Comparison of ENCODE assay signal across 1 cellular context in genomic region chr1:93959413-93959812, GRCh38.
TF ChIP-seq lines count a peak whose summit lies in the region.

No MANE protein-coding gene starts in this region.

TF ChIP-seq in SK-N-SH, 30 proteins besides CTCF, POLR2A, EP300 and RAD21 (continued from another document):
- TF ChIP-seq REST (IDR thresholded peaks at IDR 0.05; ENCODE audit: low read depth, low read length) = no peak
